8 cellular contexts compared by ENCODE assay signal in the genomic region with DNA sequence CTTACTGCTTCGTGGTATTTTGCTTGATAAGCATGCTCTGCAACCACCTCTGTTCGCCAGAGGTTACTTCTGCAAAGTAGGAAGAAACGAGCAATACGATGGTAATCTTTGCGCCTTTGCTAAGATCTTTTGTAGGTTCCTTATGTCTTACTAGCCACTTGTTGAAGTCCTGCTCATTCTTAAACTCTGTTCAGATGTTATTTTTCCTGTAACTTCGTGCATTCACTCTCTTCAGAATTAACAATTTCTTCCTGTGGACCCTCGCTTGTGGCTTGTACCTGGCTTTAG. TPM values are rescaled to one million over a fixed set of nuclear protein-coding genes. Genes with fewer than 3 reads are reported as not detected.
DNase-seq lines count a peak whose midpoint lies in the region; ATAC-seq lines count a peak whose summit lies in the region.

No MANE protein-coding gene starts in this region.

- H3K9me3 ChIP-seq in iPS-18c (ENCODE audit: control insufficient read depth, insufficient read depth, low read length): no peaks in the 10 kb centered on the region

- H3K4me1 Mint-ChIP-seq in activated CD4-positive, alpha-beta memory T cell treated with anti-CD3 and anti-CD28 coated beads for 36 hours (ENCODE audit: low read depth): peaks cover 56% of the 10 kb centered on the region

- H3K36me3 Mint-ChIP-seq in activated CD4-positive, alpha-beta memory T cell treated with anti-CD3 and anti-CD28 coated beads for 36 hours: peaks cover 19% of the 10 kb centered on the region

- H3K27ac Mint-ChIP-seq in activated CD4-positive, alpha-beta memory T cell treated with anti-CD3 and anti-CD28 coated beads for 36 hours: peak overlapping the region; percentile 94

- intact Hi-C loops in activated CD4-positive, alpha-beta memory T cell treated with anti-CD3 and anti-CD28 coated beads for 36 hours (cut with micrococcal nuclease): loop anchor here (1.0 to 5.0 kb wide), 6 partner anchors 39 to 458 kb away; a partner anchor contains a TSS

- peak; percentile 15 for ATAC-seq in HG03025 (IDR thresholded peaks at IDR 0.05; ENCODE audit: low FRiP score, unreplicated experiment)
- ATAC-seq in GM21723 (IDR thresholded peaks at IDR 0.05; ENCODE audit: unreplicated experiment): no peak

- no peaks in the 10 kb centered on the region for H3K27me3 Mint-ChIP-seq in activated CD4-positive, alpha-beta memory T cell treated with anti-CD3 and anti-CD28 coated beads for 36 hours

- POLR2A ChIA-PET in activated CD4-positive, alpha-beta memory T cell treated with anti-CD3 and anti-CD28 coated beads for 36 hours (lab: Charles Lee): interaction anchor here (0.7 to 3.5 kb wide), 8 partner anchors 30 to 102 kb away, joined by 3 to 12 read pairs (median 6); a partner anchor contains a TSS

- H3K27ac ChIP-seq in substantia nigra (ENCODE audit: low read depth, low read length, poor library complexity, severe bottlenecking): peak overlapping the region; percentile 100

- CTCF ChIA-PET in activated CD4-positive, alpha-beta memory T cell treated with anti-CD3 and anti-CD28 coated beads for 36 hours (lab: Charles Lee): interaction anchor here (0.7 to 9.1 kb wide), 21 partner anchors 10 to 285 kb away, joined by 3 to 135 read pairs (median 5); a partner anchor contains a TSS

- DNase-seq in DMS79 treated with DMSO at 0.1 percent for 48 hours (lab: John Stamatoyannopoulos, UW): peak; percentile 31
- DNase-seq in DMS79 (lab: John Stamatoyannopoulos, UW): no peak
- no peak for DNase-seq in activated CD4-positive, alpha-beta memory T cell treated with anti-CD3 and anti-CD28 coated beads for 36 hours
- no peak for DNase-seq in substantia nigra (lab: John Stamatoyannopoulos, UW)
- no peak for DNase-seq in AG20443 (ENCODE audit: low spot score)

- peak overlapping the region; percentile 99 for H3K4me3 Mint-ChIP-seq in activated CD4-positive, alpha-beta memory T cell treated with anti-CD3 and anti-CD28 coated beads for 36 hours

- peak overlapping the region; percentile 83 for H3K4me3 ChIP-seq in iPS-18c (ENCODE audit: insufficient read depth, low read depth, low read length)

- H3K9me3 Mint-ChIP-seq in activated CD4-positive, alpha-beta memory T cell treated with anti-CD3 and anti-CD28 coated beads for 36 hours: peaks cover 9% of the 10 kb centered on the region

RNA-seq across cellular contexts. Expression of a gene that starts 0.8 kb away (rescaled TPM):
- total RNA-seq in activated CD4-positive, alpha-beta memory T cell treated with anti-CD3 and anti-CD28 coated beads for 36 hours: 100 to 1,000 TPM; 150 to 164 TPM

RNA-seq across cellular contexts. Expression of a gene that starts 35.9 kb away (rescaled TPM):
- total RNA-seq in activated CD4-positive, alpha-beta memory T cell treated with anti-CD3 and anti-CD28 coated beads for 36 hours: 10 to 100 TPM; 21.6 to 24.0 TPM

RNA-seq across cellular contexts. Expression of a gene that starts 39.1 kb away (rescaled TPM):
- 1 to 10 TPM; 4.4 to 5.4 TPM for total RNA-seq in activated CD4-positive, alpha-beta memory T cell treated with anti-CD3 and anti-CD28 coated beads for 36 hours
